In the genomic region with DNA sequence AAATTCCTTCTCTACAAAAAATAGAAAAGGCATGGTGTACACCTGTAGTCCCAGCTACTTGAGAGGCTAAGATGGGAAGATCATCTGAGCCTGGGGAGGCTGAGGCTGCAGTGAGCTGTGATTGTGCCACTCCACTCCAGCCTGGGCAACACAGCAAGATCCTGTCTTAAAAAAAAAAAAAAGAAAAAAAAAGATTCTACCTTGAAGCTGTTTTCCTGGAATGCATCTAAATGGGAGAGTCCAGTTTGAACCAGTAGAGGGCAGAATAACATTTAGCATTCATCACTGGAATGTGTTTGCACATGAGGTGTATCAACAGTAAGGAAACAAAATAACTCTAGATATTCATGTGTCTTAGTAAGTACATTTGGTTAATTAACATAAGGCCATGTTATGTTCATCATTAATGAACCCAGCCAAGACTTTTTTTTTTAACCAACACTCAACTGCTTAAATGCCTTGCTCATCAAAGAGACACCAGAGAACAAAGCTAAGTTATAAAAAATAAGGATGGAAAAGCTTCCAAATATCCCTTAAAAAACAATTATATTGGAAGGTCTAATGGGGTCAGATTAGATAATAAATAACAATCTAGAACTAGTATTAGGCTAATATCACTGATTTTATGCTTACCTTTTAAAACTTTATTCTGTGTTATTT, we compare ENCODE assay signal across 2 cellular contexts.
TF ChIP-seq lines count a peak whose summit lies in the region.

No MANE protein-coding gene starts in this region.

TF ChIP-seq in HEK293, 187 proteins besides CTCF, POLR2A, EP300 and RAD21:
- TF ChIP-seq ZFP41 (tag by site-specific recombination; IDR thresholded peaks at IDR 0.05; ENCODE audit: borderline replicate concordance): no peak
- TF ChIP-seq ZNF354C (tag by site-specific recombination; IDR thresholded peaks at IDR 0.05; ENCODE audit: borderline replicate concordance, low read depth): no peak
- TF ChIP-seq ZNF366 (tag by site-specific recombination; conservative IDR thresholded peaks at IDR 0.05): no peak
- TF ChIP-seq ZNF654 (tag by site-specific recombination; IDR thresholded peaks at IDR 0.05; ENCODE audit: low read depth): peak; percentile 94
- TF ChIP-seq ZNF660 (tag by site-specific recombination; IDR thresholded peaks at IDR 0.05): 0 out of 2 replicates have a peak, but pooled peaks have one; percentile 35
- TF ChIP-seq, protein P1, sequence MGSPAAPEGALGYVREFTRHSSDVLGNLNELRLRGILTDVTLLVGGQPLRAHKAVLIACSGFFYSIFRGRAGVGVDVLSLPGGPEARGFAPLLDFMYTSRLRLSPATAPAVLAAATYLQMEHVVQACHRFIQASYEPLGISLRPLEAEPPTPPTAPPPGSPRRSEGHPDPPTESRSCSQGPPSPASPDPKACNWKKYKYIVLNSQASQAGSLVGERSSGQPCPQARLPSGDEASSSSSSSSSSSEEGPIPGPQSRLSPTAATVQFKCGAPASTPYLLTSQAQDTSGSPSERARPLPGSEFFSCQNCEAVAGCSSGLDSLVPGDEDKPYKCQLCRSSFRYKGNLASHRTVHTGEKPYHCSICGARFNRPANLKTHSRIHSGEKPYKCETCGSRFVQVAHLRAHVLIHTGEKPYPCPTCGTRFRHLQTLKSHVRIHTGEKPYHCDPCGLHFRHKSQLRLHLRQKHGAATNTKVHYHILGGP (tag by site-specific recombination; IDR thresholded peaks at IDR 0.05): 0 out of 2 replicates have a peak, but pooled peaks have one; percentile 27
- TF ChIP-seq SCRT2 (tag by site-specific recombination; IDR thresholded peaks at IDR 0.05): no peak
- TF ChIP-seq ZNF600 (tag by site-specific recombination; IDR thresholded peaks at IDR 0.05): no peak
- TF ChIP-seq, protein P2, sequence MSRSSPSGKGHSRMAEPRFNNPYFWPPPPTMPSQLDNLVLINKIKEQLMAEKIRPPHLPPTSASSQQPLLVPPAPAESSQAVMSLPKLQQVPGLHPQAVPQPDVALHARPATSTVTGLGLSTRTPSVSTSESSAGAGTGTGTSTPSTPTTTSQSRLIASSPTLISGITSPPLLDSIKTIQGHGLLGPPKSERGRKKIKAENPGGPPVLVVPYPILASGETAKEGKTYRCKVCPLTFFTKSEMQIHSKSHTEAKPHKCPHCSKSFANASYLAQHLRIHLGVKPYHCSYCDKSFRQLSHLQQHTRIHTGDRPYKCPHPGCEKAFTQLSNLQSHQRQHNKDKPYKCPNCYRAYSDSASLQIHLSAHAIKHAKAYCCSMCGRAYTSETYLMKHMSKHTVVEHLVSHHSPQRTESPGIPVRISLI (tag by site-specific recombination; IDR thresholded peaks at IDR 0.05): 0 out of 2 replicates have a peak, but pooled peaks have one; percentile 38
- no peak for TF ChIP-seq ZNF138 (tag by site-specific recombination; IDR thresholded peaks at IDR 0.05; ENCODE audit: borderline replicate concordance)
- TF ChIP-seq ZNF121 (tag by site-specific recombination; IDR thresholded peaks at IDR 0.05): 0 out of 2 replicates have a peak, but pooled peaks have one; percentile 37

TF ChIP-seq in H1, 55 proteins besides CTCF, POLR2A, EP300 and RAD21:
- TF ChIP-seq TCF12 (IDR thresholded peaks at IDR 0.05; ENCODE audit: low read depth, low read length) (no peak), ZNF274 (IDR thresholded peaks at IDR 0.05; ENCODE audit: borderline replicate concordance, extremely low read depth, low read length) (no peak), EZH2 (IDR thresholded peaks at IDR 0.05; ENCODE audit: low read depth, low read length, severe bottlenecking) (no peak), RNF2 (IDR thresholded peaks at IDR 0.05; ENCODE audit: borderline replicate concordance, low read depth, low read length, missing control alignments, poor library complexity, severe bottlenecking) (no peak), PHF8 (conservative IDR thresholded peaks at IDR 0.05; ENCODE audit: low read depth, low read length) (no peak), CBX8 (IDR thresholded peaks at IDR 0.05; ENCODE audit: borderline replicate concordance, low read depth, low read length) (no peak), CTBP2 (IDR thresholded peaks at IDR 0.05; ENCODE audit: borderline replicate concordance, insufficient read depth, insufficient read length, low read length) (no peak), SIRT6 (IDR thresholded peaks at IDR 0.05; ENCODE audit: low read length) (no peak), RFX5 (IDR thresholded peaks at IDR 0.05; ENCODE audit: borderline replicate concordance, low read depth, low read length) (no peak), CREB1 (IDR thresholded peaks at IDR 0.05) (no peak), KDM1A (IDR thresholded peaks at IDR 0.05; ENCODE audit: borderline replicate concordance, low read length) (peak; percentile 65), SAP30 (IDR thresholded peaks at IDR 0.05; ENCODE audit: insufficient read depth, insufficient replicate concordance, low read length) (no peak), TEAD4 (IDR thresholded peaks at IDR 0.05; ENCODE audit: low read depth, low read length) (peak; percentile 91), CBX5 (IDR thresholded peaks at IDR 0.05; ENCODE audit: low read depth, low read length) (no peak), BACH1 (IDR thresholded peaks at IDR 0.05; ENCODE audit: low read length) (no peak)
